8 cellular contexts compared by ENCODE assay signal in the genomic region with DNA sequence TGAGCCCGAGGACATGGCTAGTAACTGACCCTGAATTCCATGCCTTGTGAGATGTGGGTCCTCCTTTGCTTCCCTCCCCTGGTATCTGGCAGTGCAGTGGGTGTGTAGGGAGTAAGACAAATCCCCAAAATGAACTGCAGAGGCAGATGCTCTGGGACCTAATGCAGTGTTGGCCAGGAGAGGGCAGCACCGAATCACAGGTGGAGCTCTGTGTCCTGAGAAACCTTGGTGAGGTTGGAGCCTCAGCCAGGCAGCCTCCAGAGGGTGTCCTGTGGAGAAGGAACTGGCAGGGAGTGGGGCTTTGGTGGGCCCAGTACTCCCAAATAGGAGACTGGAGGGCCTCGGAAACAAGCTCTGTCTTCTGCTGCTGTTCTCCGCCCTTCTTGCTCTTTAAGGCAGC.
DNase-seq lines count a peak whose midpoint lies in the region; ATAC-seq, FAIRE-seq and TF ChIP-seq lines count a peak whose summit lies in the region.
"Not testable (repeated sequence)": the region's sequence is repeated elsewhere in the genome, so short reads cannot be mapped to it uniquely, and the experiment has no call there.

No MANE protein-coding gene starts in this region.

- not testable (repeated sequence) for H3K36me3 ChIP-seq in endothelial cell of umbilical vein (ENCODE audit: control insufficient read depth in 2 of 2, extremely low read depth in 1 of 2, insufficient read depth in 2 of 2, low read length in 2 of 2); lower lobe of right lung

- dilution Hi-C loops in endothelial cell of umbilical vein (cut with MboI; ENCODE audit: extremely low pct_ligation_motif_present, low sequenced_read_pairs) = not testable (repeated sequence)

- intact Hi-C loops in endothelial cell of umbilical vein (cut with micrococcal nuclease) = loop anchor here (5.0 kb wide), 1 partner anchor 330 kb away; no protein-coding TSS in a partner anchor
- intact Hi-C loops in lower lobe of right lung (cut with DNase I) = not testable (repeated sequence)

- not testable (repeated sequence) for H3K9me1 ChIP-seq in endothelial cell of umbilical vein (replicated peaks; ENCODE audit: control insufficient read depth, extremely low read depth, insufficient read depth, low read length)

- peak; percentile 91 for FAIRE-seq in GM12891 (lab: Jason Lieb, UNC)
- peak; percentile 78 for FAIRE-seq in endothelial cell of umbilical vein (lab: Jason Lieb, UNC)

- H3K9me3 Mint-ChIP-seq in WTC11, type B pancreatic cell: not testable (repeated sequence)

- not testable (repeated sequence) for H3K4me1 ChIP-seq in endothelial cell of umbilical vein (ENCODE audit: control insufficient read depth, extremely low read depth, insufficient read depth, low read length); lower lobe of right lung

- H3K27ac ChIP-seq in endothelial cell of umbilical vein (ENCODE audit: insufficient read depth, low read depth, low read length); lower lobe of right lung: not testable (repeated sequence)

- H3K27me3 ChIP-seq in endothelial cell of umbilical vein (ENCODE audit: control insufficient read depth in 2 of 2, insufficient read depth in 2 of 2, low read length in 2 of 2); lower lobe of right lung (ENCODE audit: low read depth): not testable (repeated sequence)

- POLR2A ChIA-PET in WTC11 (lab: Charles Lee); endothelial cell of umbilical vein (lab: Charles Lee): not testable (repeated sequence)

- not testable (repeated sequence) for H3K9ac ChIP-seq in endothelial cell of umbilical vein (replicated peaks; ENCODE audit: extremely low read depth, insufficient read depth, low read length)

- not testable (repeated sequence) for TF ChIP-seq POLR2A in GM12891 (IDR thresholded peaks at IDR 0.05; ENCODE audit: low read depth, low read length); endothelial cell of umbilical vein (IDR thresholded peaks at IDR 0.05; ENCODE audit: low read depth, low read length)

- H3K36me3 Mint-ChIP-seq in WTC11, type B pancreatic cell: not testable (repeated sequence)

- not testable (repeated sequence) for H4K20me1 ChIP-seq in endothelial cell of umbilical vein (replicated peaks; ENCODE audit: control insufficient read depth, extremely low read depth, insufficient read depth, low read length)

- CTCF ChIA-PET in WTC11 (lab: Charles Lee) = interaction anchor here (0.6 to 2.3 kb wide), 10 partner anchors 9 to 249 kb away, joined by 3 to 8 read pairs (median 4); no protein-coding TSS in a partner anchor
- CTCF ChIA-PET in endothelial cell of umbilical vein (lab: Charles Lee) = interaction anchor here (0.7 to 1.6 kb wide), 10 partner anchors 9 to 332 kb away, joined by 3 to 13 read pairs (median 4); no protein-coding TSS in a partner anchor

- TF ChIP-seq CTCF in WTC11 (IDR thresholded peaks at IDR 0.05) (peak; percentile 34; the same call in 1 of the 2 replicates), endothelial cell of umbilical vein (IDR thresholded peaks at IDR 0.05; ENCODE audit: extremely low read depth in 1 of 2, insufficient read depth in 1 of 2, low read depth in 1 of 2, low read length in 2 of 2) (peak in 1 of 2 donors; percentile 14), type B pancreatic cell (conservative IDR thresholded peaks at IDR 0.05) (peak; percentile 52)
- not testable (repeated sequence) for TF ChIP-seq CTCF in lower lobe of right lung (IDR thresholded peaks at IDR 0.05)

- DNase-seq in GM12891 (ENCODE audit: insufficient read length, low spot score); WTC11 (ENCODE audit: low spot score); endothelial cell of umbilical vein (ENCODE audit: low read depth, low spot score); lower lobe of right lung; type B pancreatic cell (ENCODE audit: extremely low spot score, unreplicated experiment): not testable (repeated sequence)

- H3K4me2 ChIP-seq in endothelial cell of umbilical vein (ENCODE audit: insufficient read depth, low read length) = not testable (repeated sequence)

- not testable (repeated sequence) for H3K4me1 Mint-ChIP-seq in WTC11; type B pancreatic cell (ENCODE audit: unreplicated experiment)

- not testable (repeated sequence) for H2AFZ ChIP-seq in endothelial cell of umbilical vein (ENCODE audit: low read depth, low read length)

- H3K27ac Mint-ChIP-seq in WTC11, type B pancreatic cell: not testable (repeated sequence)

- H3K79me2 ChIP-seq in endothelial cell of umbilical vein (ENCODE audit: control insufficient read depth, insufficient read depth, low read length) = not testable (repeated sequence)

- H3K4me3 ChIP-seq in endothelial cell of umbilical vein (replicated peaks in 1 of 3; ENCODE audit: insufficient read depth in 1 of 3, low read depth in 1 of 3, low read length in 3 of 3); lower lobe of right lung: not testable (repeated sequence)

- H3K9me3 ChIP-seq in endothelial cell of umbilical vein (replicated peaks; ENCODE audit: control insufficient read depth, insufficient read depth, low read length); lower lobe of right lung: not testable (repeated sequence)

- ATAC-seq in GM19463 (IDR thresholded peaks at IDR 0.05; ENCODE audit: unreplicated experiment) = peak; percentile 92
- peak; percentile 85 for ATAC-seq in HG02610 (IDR thresholded peaks at IDR 0.05; ENCODE audit: unreplicated experiment)
- ATAC-seq in HG03354 (IDR thresholded peaks at IDR 0.05; ENCODE audit: poor library complexity, severe bottlenecking, unreplicated experiment) = peak; percentile 83
- ATAC-seq in WTC11 = peak; percentile 99
- peak; percentile 65 to 67 for ATAC-seq in lower lobe of right lung

- H3K27me3 Mint-ChIP-seq in WTC11 (ENCODE audit: low read depth) = not testable (repeated sequence)
- peaks cover 15% of the 10 kb centered on the region for H3K27me3 Mint-ChIP-seq in type B pancreatic cell

- H3K4me3 Mint-ChIP-seq in WTC11, type B pancreatic cell: not testable (repeated sequence)

- BruUV-seq in endothelial cell of umbilical vein (replicated peaks; lab: Mats Ljungman, UMichigan) = not testable (repeated sequence)
